Comparison of ENCODE assay signal across 8 cellular contexts in the genomic region with DNA sequence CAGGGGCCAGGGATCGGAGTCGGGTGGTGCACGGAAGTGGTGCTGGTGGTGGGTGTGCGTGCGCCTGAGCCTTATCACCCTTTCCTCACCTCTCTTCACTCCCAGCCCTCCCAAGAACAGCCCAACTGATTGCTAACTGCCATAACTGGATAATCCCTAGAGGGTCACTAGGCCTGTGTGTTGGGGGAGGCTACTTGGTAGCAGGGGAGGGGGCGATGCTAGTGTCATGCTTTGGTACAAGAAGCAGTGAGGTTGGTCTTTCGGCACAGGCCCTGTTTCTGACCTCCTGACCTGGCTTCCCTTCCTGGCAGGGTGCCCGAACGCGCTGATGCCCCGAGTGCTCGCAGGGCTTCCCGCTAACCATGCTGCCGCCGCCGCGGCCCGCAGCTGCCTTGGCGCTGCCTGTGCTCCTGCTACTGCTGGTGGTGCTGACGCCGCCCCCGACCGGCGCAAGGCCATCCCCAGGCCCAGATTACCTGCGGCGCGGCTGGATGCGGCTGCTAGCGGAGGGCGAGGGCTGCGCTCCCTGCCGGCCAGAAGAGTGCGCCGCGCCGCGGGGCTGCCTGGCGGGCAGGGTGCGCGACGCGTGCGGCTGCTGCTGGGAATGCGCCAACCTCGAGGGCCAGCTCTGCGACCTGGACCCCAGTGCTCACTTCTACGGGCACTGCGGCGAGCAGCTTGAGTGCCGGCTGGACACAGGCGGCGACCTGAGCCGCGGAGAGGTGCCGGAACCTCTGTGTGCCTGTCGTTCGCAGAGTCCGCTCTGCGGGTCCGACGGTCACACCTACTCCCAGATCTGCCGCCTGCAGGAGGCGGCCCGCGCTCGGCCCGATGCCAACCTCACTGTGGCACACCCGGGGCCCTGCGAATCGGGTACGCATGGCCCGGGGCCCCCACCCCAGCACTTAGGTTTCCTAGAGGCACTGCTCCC. TPM values are rescaled to one million over a fixed set of nuclear protein-coding genes. Genes with fewer than 3 reads are reported as not detected.
A peak's percentile ranks its signal among the peaks of the same experiment; 100 is the strongest.
DNase-seq lines count a peak whose midpoint lies in the region; ATAC-seq, FAIRE-seq and TF ChIP-seq lines count a peak whose summit lies in the region.

No MANE protein-coding gene starts in this region.

- H3K27me3 ChIP-seq in small intestine (ENCODE audit: control insufficient read depth in 2 of 2, insufficient read depth in 2 of 2, low read length in 2 of 2), result no peaks in the 10 kb centered on the region

- H3K36me3 ChIP-seq in small intestine (ENCODE audit: control insufficient read depth in 2 of 2, insufficient read depth in 2 of 2, low read length in 2 of 2), result no peaks in the 10 kb centered on the region

- TF ChIP-seq CTCF in RWPE1 (conservative IDR thresholded peaks at IDR 0.05; ENCODE audit: low read depth), result peak; percentile 73

- DNase-seq in DMS53 treated with DMSO at 0.1 percent for 48 hours (lab: John Stamatoyannopoulos, UW; ENCODE audit: unreplicated experiment), result peak; percentile 57
- DNase-seq in RWPE1 (ENCODE audit: low spot score), result no peak
- peak; percentile 69 for DNase-seq in activated naive CD8-positive, alpha-beta T cell treated with anti-CD3 and anti-CD28 coated beads, Interleukin-2, amount 50 U/mL, for 24 hours
- peak; percentile 86 for DNase-seq in small intestine
- DNase-seq in GM19240 (ENCODE audit: insufficient read length, low spot score), result no peak

- H3K36me3 Mint-ChIP-seq in activated naive CD8-positive, alpha-beta T cell treated with anti-CD3 and anti-CD28 coated beads, Interleukin-2, amount 50 U/mL, for 24 hours (ENCODE audit: low read depth), result no peaks in the 10 kb centered on the region

- H3K27me3 Mint-ChIP-seq in activated naive CD8-positive, alpha-beta T cell treated with anti-CD3 and anti-CD28 coated beads, Interleukin-2, amount 50 U/mL, for 24 hours, result peaks cover 38% of the 10 kb centered on the region

- peak; percentile 32 for ATAC-seq in HG03280 (IDR thresholded peaks at IDR 0.05; ENCODE audit: unreplicated experiment)
- ATAC-seq in activated naive CD8-positive, alpha-beta T cell treated with anti-CD3 and anti-CD28 coated beads, Interleukin-2, amount 50 U/mL, for 24 hours, result peak; percentile 35
- no peak for ATAC-seq in HG03097 (IDR thresholded peaks at IDR 0.05; ENCODE audit: low FRiP score, unreplicated experiment)

- peak overlapping the region; percentile 94 for H3K27ac ChIP-seq in RWPE1
- peak overlapping the region; percentile 99 to 100 for H3K27ac ChIP-seq in small intestine (ENCODE audit: low read depth in 1 of 2, low read length in 1 of 2)

- WGBS in small intestine, 3 donors, result 6 to 7% (median 7%) methylated on average over 63 to 72 of the region's 72 CpGs

- peak overlapping the region; percentile 10 for H3K4me3 ChIP-seq in iPS-11a (ENCODE audit: low read depth, low read length)
- peak overlapping the region; percentile 12 to 76 for H3K4me3 ChIP-seq in small intestine (ENCODE audit: low read depth in 1 of 2, low read length in 2 of 2)

- CTCF ChIA-PET in RWPE1 (lab: Yijun Ruan, JAX), result interaction anchor here (0.5 to 1.6 kb wide), 7 partner anchors 11 to 80 kb away, joined by 3 to 6 read pairs (median 3); no protein-coding TSS in a partner anchor

- H3K4me3 Mint-ChIP-seq in activated naive CD8-positive, alpha-beta T cell treated with anti-CD3 and anti-CD28 coated beads, Interleukin-2, amount 50 U/mL, for 24 hours, result peak overlapping the region; percentile 14

- peaks cover 43% of the 10 kb centered on the region for H3K4me1 Mint-ChIP-seq in activated naive CD8-positive, alpha-beta T cell treated with anti-CD3 and anti-CD28 coated beads, Interleukin-2, amount 50 U/mL, for 24 hours

- POLR2A ChIA-PET in RWPE1 (lab: Yijun Ruan, JAX; ENCODE audit: low non-redundant PET), result interaction anchor here (0.5 to 2.2 kb wide), 4 partner anchors 11 to 473 kb away, joined by 4 to 13 read pairs (median 8); no protein-coding TSS in a partner anchor

- H3K4me1 ChIP-seq in small intestine (ENCODE audit: control insufficient read depth in 2 of 2, insufficient read depth in 1 of 2, low read depth in 1 of 2, low read length in 1 of 2), result peaks cover 0 to 6% of the 10 kb centered on the region in 2 donors

- H3K27ac Mint-ChIP-seq in activated naive CD8-positive, alpha-beta T cell treated with anti-CD3 and anti-CD28 coated beads, Interleukin-2, amount 50 U/mL, for 24 hours, result no peak overlapping the region

- no peak for FAIRE-seq in small intestine (lab: Jason Lieb, UNC)

- no peaks in the 10 kb centered on the region for H3K9me3 ChIP-seq in small intestine (ENCODE audit: control insufficient read depth, low read depth)

- no peaks in the 10 kb centered on the region for H3K9me3 Mint-ChIP-seq in activated naive CD8-positive, alpha-beta T cell treated with anti-CD3 and anti-CD28 coated beads, Interleukin-2, amount 50 U/mL, for 24 hours

RNA-seq across cellular contexts. Expression of a gene that starts 0.7 kb away (rescaled TPM):
- polyA plus RNA-seq in small intestine, result 10 to 100 TPM in 2 of 3 donors, 1 to 10 TPM in 1; 8.1 to 76.0 (median 39.2) TPM

RNA-seq across cellular contexts. Expression of a gene that starts 31.5 kb away (rescaled TPM):
- 100 to 1,000 TPM in 1 of 3 donors, 10 to 100 TPM in 2; 35.0 to 104 (median 70.5) TPM for polyA plus RNA-seq in small intestine

RNA-seq across cellular contexts. Expression of a gene that starts 31.6 kb away (rescaled TPM):
- polyA plus RNA-seq in small intestine, result 10 to 100 TPM in 2 of 3 donors, 1 to 10 TPM in 1; 3.1 to 38.5 (median 19.2) TPM

Comparison
In these comparisons a context has a peak if more than half of its experiments do, and no peak if none do; other contexts are left out.
1. DNase-seq: peak in DMS53 treated with DMSO at 0.1 percent for 48 hours (single experiment), activated naive CD8-positive, alpha-beta T cell treated with anti-CD3 and anti-CD28 coated beads, Interleukin-2, amount 50 U/mL, for 24 hours (single experiment) and small intestine (single experiment); none in RWPE1 (single experiment) and GM19240 (single experiment).